16 cellular contexts compared by ENCODE assay signal in the genomic region with DNA sequence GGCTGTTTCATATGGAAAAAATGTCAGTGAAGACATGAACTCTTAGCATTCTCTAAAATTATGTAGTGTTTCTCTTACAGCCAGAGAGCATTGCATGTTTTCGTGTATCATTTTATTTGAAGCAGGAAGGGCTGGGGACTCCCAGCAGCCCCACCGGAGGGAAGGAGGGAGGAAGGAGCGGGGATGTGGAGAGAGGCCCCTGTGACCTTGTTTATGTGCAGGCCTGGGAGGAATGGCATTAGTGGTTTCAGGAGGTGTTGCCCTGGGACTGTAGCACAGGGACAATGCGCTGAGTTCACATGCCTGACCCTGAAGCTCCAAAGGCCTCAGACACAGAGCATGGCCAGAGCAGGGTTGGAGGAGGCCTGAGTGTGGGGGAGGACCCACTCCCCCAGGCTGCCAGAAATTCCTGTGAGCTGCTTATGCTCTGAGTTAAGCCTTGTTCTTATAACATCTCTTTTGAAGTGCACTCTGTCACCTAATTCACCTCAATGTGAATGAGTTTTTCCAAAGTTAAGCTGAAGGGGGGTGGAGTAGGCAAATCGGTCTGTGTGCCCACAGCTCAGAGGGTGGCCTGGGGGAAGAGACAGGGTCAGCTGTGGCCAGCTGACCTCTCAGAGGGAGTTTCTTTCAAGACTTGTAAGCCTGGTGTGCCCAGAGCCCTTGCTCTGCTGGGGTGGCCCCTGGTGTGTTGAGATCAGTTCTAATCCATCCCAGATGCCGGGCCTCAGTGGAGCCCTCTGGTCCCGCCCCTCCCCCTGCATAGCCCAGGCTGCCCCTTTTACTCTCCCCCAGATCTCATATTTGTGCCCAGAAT. TPM values are rescaled to one million over a fixed set of nuclear protein-coding genes. Genes with fewer than 3 reads are reported as not detected.
DNase-seq lines count a peak whose midpoint lies in the region; ATAC-seq, FAIRE-seq and TF ChIP-seq lines count a peak whose summit lies in the region.
"Had no signal": no experiment of that assay in that cellular context is flagged by ENCODE, and none has a peak within 500 bp of the region (broad histone marks: within the 10 kb centered on the region; RNA-seq: fewer than 3 reads in every experiment).

No MANE protein-coding gene starts in this region.

- H3K9ac ChIP-seq in kidney (ENCODE audit: low read length in 2 of 2), result no peak overlapping the region
- no peak overlapping the region for H3K9ac ChIP-seq in GM23248

- H3K27me3 ChIP-seq in HAP-1 (ENCODE audit: low read depth) (no peaks in the 10 kb centered on the region), WERI-Rb-1 (ENCODE audit: insufficient read depth, low read depth, severe bottlenecking) (no peaks in the 10 kb centered on the region), GM23248 (replicated peaks; ENCODE audit: insufficient read depth) (no peaks in the 10 kb centered on the region)
- H3K27me3 ChIP-seq: BE2C had no signal

- H3K27ac ChIP-seq in WERI-Rb-1, result peak overlapping the region; percentile 39
- H3K27ac ChIP-seq in kidney (ENCODE audit: low read depth in 2 of 2, low read length in 2 of 2), result peak overlapping the region; percentile 34 to 47
- no peak overlapping the region for H3K27ac ChIP-seq in GM23248

- WGBS in GM23248 (ENCODE audit: low coverage in 1 of 2, low lambda C conversion rate in 2 of 2, missing lambda C conversion rate in 2 of 2), 2 experiments, result 75 to 79% methylated on average over 7 of the region's 7 CpGs

- H3F3A ChIP-seq in GM23248 (ENCODE audit: insufficient read depth), result peaks cover 3% of the 10 kb centered on the region; the same call in 1 of the 2 replicates

- in situ Hi-C loops in HAP-1 (cut with MboI; ENCODE audit: low sequenced_read_pairs), result no loop called here
- in situ Hi-C loops in GM23248 (cut with MboI), result no loop called here

- H3K9me2 ChIP-seq in GM23248 (ENCODE audit: insufficient read depth), result no peaks in the 10 kb centered on the region

- TF ChIP-seq CTCF in WERI-Rb-1 (IDR thresholded peaks at IDR 0.05; ENCODE audit: low read depth, low read length) (no peak), kidney (IDR thresholded peaks at IDR 0.05; ENCODE audit: borderline replicate concordance, extremely low read depth, insufficient read depth) (no peak)

- H3K4me3 ChIP-seq in HAP-1, result no peak overlapping the region
- H3K4me3 ChIP-seq in WERI-Rb-1 (ENCODE audit: low read depth, low read length), result no peak overlapping the region
- no peak overlapping the region for H3K4me3 ChIP-seq in kidney (ENCODE audit: low read length in 2 of 2)
- H3K4me3 ChIP-seq in GM23248, result no peak overlapping the region

- FAIRE-seq in kidney (lab: Jason Lieb, UNC), result no peak
- FAIRE-seq: colon had no signal

- H3K4me2 ChIP-seq in GM23248 (ENCODE audit: unreplicated experiment), result no peak overlapping the region

- intact Hi-C loops in kidney (cut with DNase I), result no loop called here

- H3K79me2 ChIP-seq in GM23248 (ENCODE audit: insufficient read depth), result no peaks in the 10 kb centered on the region

- H3K9me3 ChIP-seq in HAP-1 (no peaks in the 10 kb centered on the region), WERI-Rb-1 (ENCODE audit: severe bottlenecking) (no peaks in the 10 kb centered on the region), kidney (ENCODE audit: control insufficient read depth in 1 of 2, low read length in 2 of 2) (no peaks in the 10 kb centered on the region), GM23248 (ENCODE audit: low read depth) (no peaks in the 10 kb centered on the region)
- H3K9me3 ChIP-seq: BE2C had no signal

- H3K36me3 ChIP-seq in HAP-1 (replicated peaks), result no peaks in the 10 kb centered on the region
- H3K36me3 ChIP-seq in WERI-Rb-1, result no peaks in the 10 kb centered on the region
- no peaks in the 10 kb centered on the region for H3K36me3 ChIP-seq in kidney (ENCODE audit: control insufficient read depth in 1 of 2, insufficient read depth in 2 of 2, low read length in 2 of 2)
- no peaks in the 10 kb centered on the region for H3K36me3 ChIP-seq in GM23248 (ENCODE audit: low read depth)
- H3K36me3 ChIP-seq: BE2C had no signal

- peaks cover 45% of the 10 kb centered on the region for H3K4me1 ChIP-seq in HAP-1
- peaks cover 11 to 27% of the 10 kb centered on the region in 2 donors for H3K4me1 ChIP-seq in kidney (ENCODE audit: control insufficient read depth in 1 of 2, insufficient read depth in 1 of 2, low read depth in 1 of 2, low read length in 2 of 2)
- no peaks in the 10 kb centered on the region for H3K4me1 ChIP-seq in GM23248 (ENCODE audit: insufficient read depth)
- H3K4me1 ChIP-seq: BE2C had no signal

- H4K20me1 ChIP-seq in GM23248 (ENCODE audit: insufficient read depth), result no peaks in the 10 kb centered on the region

- ATAC-seq in GM21576 (IDR thresholded peaks at IDR 0.05; ENCODE audit: unreplicated experiment) (no peak), GM21515 (IDR thresholded peaks at IDR 0.05; ENCODE audit: unreplicated experiment) (no peak)
- ATAC-seq: activated CD4-positive, alpha-beta T cell treated with anti-CD3 and anti-CD28 coated beads for 36 hours; Right ventricle myocardium inferior had no signal

- H2AFZ ChIP-seq in GM23248, result no peak overlapping the region

- DNase-seq in HAP-1 (ENCODE audit: low spot score in 2 of 2) (peak; percentile 77 to 83), WERI-Rb-1 (peak; percentile 70), kidney (no peak), renal cortical epithelial cell (ENCODE audit: low read depth) (peak; percentile 94), nucleus accumbens (lab: John Stamatoyannopoulos, UW) (no peak), GM23248 (no peak)
- DNase-seq: activated CD4-positive, alpha-beta T cell treated with anti-CD3 and anti-CD28 coated beads for 36 hours; activated effector memory CD4-positive, alpha-beta T cell treated with Interleukin-2 at 50 U/mL for 16 hours; BE2C; naive B cell; NCI-H2107; stimulated activated CD4-positive, alpha-beta T cell treated with anti-CD3 and anti-CD28 coated beads, Interleukin-4, amount 100 ng/mL, for 1 hour had no signal

RNA-seq across cellular contexts. Expression of a gene that starts 3.9 kb away (rescaled TPM):
- not detected for total RNA-seq in kidney
- polyA plus RNA-seq in kidney (ENCODE audit: insufficient read depth, low read depth, low replicate concordance), result not detected
- total RNA-seq in renal cortical epithelial cell, result not detected in 2 replicates
- total RNA-seq in GM23248 (2014; rRNA removed; shearing (Covaris generic)), result not detected in 2 replicates
- polyA plus RNA-seq in GM23248 (2016; fragmentation: Nextera tagmentation; extraction: Ambion mirVana), result not detected in 2 replicates
- total RNA-seq: activated CD4-positive, alpha-beta T cell treated with anti-CD3 and anti-CD28 coated beads for 36 hours; Right ventricle myocardium inferior had no signal

RNA-seq across cellular contexts. Expression of a gene that starts 18.5 kb away (rescaled TPM):
- total RNA-seq in kidney (0.57 TPM), renal cortical epithelial cell (0.10 TPM in 1 of 2 replicates, not detected in the other)
- polyA plus RNA-seq in kidney (ENCODE audit: insufficient read depth, low read depth, low replicate concordance) (0.22 TPM), GM23248 (2016; fragmentation: Nextera tagmentation; extraction: Ambion mirVana) (not detected in 2 replicates)
- 0.11 TPM in 1 of 2 replicates, not detected in the other for total RNA-seq in GM23248 (2014; rRNA removed; shearing (Covaris generic))
- total RNA-seq: Right ventricle myocardium inferior had no signal

Comparison
In these comparisons a context has a peak if more than half of its experiments do, and no peak if none do; other contexts are left out.
1. DNase-seq: peak in HAP-1 (2 of 2), WERI-Rb-1 (single experiment) and renal cortical epithelial cell (single experiment); none in kidney (single experiment), nucleus accumbens (0 of 56) and GM23248 (single experiment).